ENCODE assay signal across 23 cellular contexts in genomic region chr9:122336836-122337560, GRCh38. TPM values are rescaled to one million over a fixed set of nuclear protein-coding genes. Genes with fewer than 3 reads are reported as not detected.
DNase-seq lines count a peak whose midpoint lies in the region; ATAC-seq and TF ChIP-seq lines count a peak whose summit lies in the region.
"Had no signal": no experiment of that assay in that cellular context is flagged by ENCODE, and none has a peak within 500 bp of the region (broad histone marks: within the 10 kb centered on the region; RNA-seq: fewer than 3 reads in every experiment).

No MANE protein-coding gene starts in this region.

- H3K36me3 Mint-ChIP-seq in endothelial cell (ENCODE audit: low read depth, unreplicated experiment) (no peaks in the 10 kb centered on the region), nephron progenitor cell (ENCODE audit: low read depth) (no peaks in the 10 kb centered on the region)
- H3K36me3 Mint-ChIP-seq: naive B cell had no signal

- H3K27me3 Mint-ChIP-seq in endothelial cell (ENCODE audit: unreplicated experiment) (peaks cover 8% of the 10 kb centered on the region), nephron progenitor cell (ENCODE audit: low read depth, poor library complexity) (peaks cover 50% of the 10 kb centered on the region)

- H3K27ac Mint-ChIP-seq in endothelial cell (ENCODE audit: unreplicated experiment) (peak overlapping the region; percentile 73), nephron progenitor cell (no peak overlapping the region)

- H3K9me3 Mint-ChIP-seq in endothelial cell (ENCODE audit: unreplicated experiment) (no peaks in the 10 kb centered on the region), nephron progenitor cell (no peaks in the 10 kb centered on the region)
- H3K9me3 Mint-ChIP-seq: activated T-cell treated with anti-CD3 and anti-CD28 coated beads, Interleukin-2, amount 50 U/mL, for 4 hours; naive B cell had no signal

- H3K4me3 Mint-ChIP-seq in endothelial cell (ENCODE audit: unreplicated experiment) (no peak overlapping the region), nephron progenitor cell (peak overlapping the region; percentile 39)
- H3K4me3 Mint-ChIP-seq: activated T-cell treated with anti-CD3 and anti-CD28 coated beads, Interleukin-2, amount 50 U/mL, for 4 hours; naive B cell had no signal

- H3K79me2 ChIP-seq in OCI-LY1 (ENCODE audit: insufficient read depth, low read length): no peaks in the 10 kb centered on the region

- intact Hi-C loops in upper lobe of right lung (cut with DNase I): no loop called here
- intact Hi-C loops in lower lobe of right lung (cut with DNase I): no loop called here

- TF ChIP-seq CTCF in OCI-LY1 (IDR thresholded peaks at IDR 0.05; ENCODE audit: low read length) (no peak), endothelial cell (IDR thresholded peaks at IDR 0.05; ENCODE audit: unreplicated experiment) (no peak), nephron progenitor cell (IDR thresholded peaks at IDR 0.05) (no peak), upper lobe of right lung (IDR thresholded peaks at IDR 0.05) (no peak), lower lobe of right lung (IDR thresholded peaks at IDR 0.05) (no peak)

- H3K27ac ChIP-seq in OCI-LY1 (ENCODE audit: low read depth, low read length, poor library complexity, severe bottlenecking): no peak overlapping the region
- H3K27ac ChIP-seq in upper lobe of right lung: no peak overlapping the region
- H3K27ac ChIP-seq in lower lobe of right lung: no peak overlapping the region
- H3K27ac ChIP-seq: right atrium auricular region, thoracic aorta had no signal

- H3K36me3 ChIP-seq in OCI-LY1 (ENCODE audit: insufficient read depth, low read length) (no peaks in the 10 kb centered on the region), upper lobe of right lung (no peaks in the 10 kb centered on the region), lower lobe of right lung (no peaks in the 10 kb centered on the region)
- H3K36me3 ChIP-seq: right atrium auricular region, thoracic aorta had no signal

- peak; percentile 69 for ATAC-seq in GM19025 (IDR thresholded peaks at IDR 0.05; ENCODE audit: low read depth, unreplicated experiment)
- no peak for ATAC-seq in upper lobe of right lung
- ATAC-seq in lower lobe of right lung: no peak
- ATAC-seq: activated T-cell treated with anti-CD3 and anti-CD28 coated beads, Interleukin-2, amount 50 U/mL, for 4 hours had no signal

- H3F3A ChIP-seq in OCI-LY1 (ENCODE audit: insufficient read depth, low read length): no peaks in the 10 kb centered on the region

- H4K20me1 ChIP-seq in OCI-LY1 (ENCODE audit: insufficient read depth, low read length): no peaks in the 10 kb centered on the region

- peaks cover 11% of the 10 kb centered on the region for H3K4me1 ChIP-seq in OCI-LY1 (ENCODE audit: insufficient read depth, low read length, severe bottlenecking)
- peaks cover 3% of the 10 kb centered on the region for H3K4me1 ChIP-seq in upper lobe of right lung
- no peaks in the 10 kb centered on the region for H3K4me1 ChIP-seq in lower lobe of right lung

- H3K9ac ChIP-seq in OCI-LY1 (ENCODE audit: low read length): no peak overlapping the region; the same call in 1 of the 2 replicates

- H3K4me3 ChIP-seq in OCI-LY1 (ENCODE audit: low read depth, low read length, poor library complexity, severe bottlenecking): peak overlapping the region; percentile 51
- H3K4me3 ChIP-seq in upper lobe of right lung: no peak overlapping the region
- no peak overlapping the region for H3K4me3 ChIP-seq in lower lobe of right lung
- H3K4me3 ChIP-seq: MG63, right atrium auricular region, thoracic aorta had no signal

- peak overlapping the region; percentile 66 for H3K4me2 ChIP-seq in OCI-LY1 (ENCODE audit: low read length)

- no peak for DNase-seq in endothelial cell (ENCODE audit: low spot score)
- DNase-seq in nephron progenitor cell: no peak
- DNase-seq in upper lobe of right lung: no peak
- DNase-seq in lower lobe of right lung: no peak
- DNase-seq in stimulated activated CD4-positive, alpha-beta T cell treated with anti-CD3 and anti-CD28 coated beads, Interleukin-4, amount 100 ng/mL, for 1 hour: no peak
- no peak for DNase-seq in mucosa of gallbladder (ENCODE audit: low spot score)
- DNase-seq: activated CD8-positive, alpha-beta memory T cell treated with anti-CD3 and anti-CD28 coated beads for 24 hours; activated naive CD4-positive, alpha-beta T cell; activated T-cell treated with anti-CD3 and anti-CD28 coated beads, Interleukin-2, amount 50 U/mL, for 4 hours; mammary epithelial cell; MG63; naive B cell; NCI-H1436 treated with DMSO at 0.1 percent for 48 hours; NCI-H510A; RPMI8226; stimulated activated CD4-positive, alpha-beta T cell treated with anti-CD3 and anti-CD28 coated beads, Interleukin-12 subunit alpha, Interleukin-12 subunit beta, amount 100 ng/mL, for 4 hours; stimulated activated CD4-positive, alpha-beta T cell treated with anti-CD3 and anti-CD28 coated beads, Interleukin-4, amount 100 ng/mL, for 4 hours; stimulated activated naive CD4-positive, alpha-beta T cell treated with Interleukin-2 at 50 U/mL for 16 hours had no signal

- H3K4me1 Mint-ChIP-seq in endothelial cell (ENCODE audit: unreplicated experiment) (peaks cover 55% of the 10 kb centered on the region), nephron progenitor cell (peaks cover 15% of the 10 kb centered on the region)

- no peak overlapping the region for H2AFZ ChIP-seq in OCI-LY1 (ENCODE audit: low read length)

- no peaks in the 10 kb centered on the region for H3K9me3 ChIP-seq in OCI-LY1 (ENCODE audit: low read length)
- H3K9me3 ChIP-seq in upper lobe of right lung: no peaks in the 10 kb centered on the region
- no peaks in the 10 kb centered on the region for H3K9me3 ChIP-seq in lower lobe of right lung
- H3K9me3 ChIP-seq: MG63, right atrium auricular region, thoracic aorta had no signal

- H3K27me3 ChIP-seq in OCI-LY1 (ENCODE audit: insufficient read depth, low read length): no peaks in the 10 kb centered on the region
- H3K27me3 ChIP-seq in upper lobe of right lung: no peaks in the 10 kb centered on the region
- no peaks in the 10 kb centered on the region for H3K27me3 ChIP-seq in lower lobe of right lung (ENCODE audit: low read depth)
- H3K27me3 ChIP-seq: MG63, right atrium auricular region had no signal

- no peaks in the 10 kb centered on the region for H3K9me2 ChIP-seq in OCI-LY1 (ENCODE audit: low read depth, low read length)

RNA-seq across cellular contexts. Expression of gene PTGS1, which starts 33.8 kb away (rescaled TPM):
- total RNA-seq in endothelial cell (ENCODE audit: unreplicated experiment) (33.4 TPM), upper lobe of right lung (16.4 TPM), lower lobe of right lung (14.9 TPM), mucosa of gallbladder (24.1 TPM)
- total RNA-seq: A673 had no signal
